ENCODE assay signal across 13 cellular contexts in the genomic region with DNA sequence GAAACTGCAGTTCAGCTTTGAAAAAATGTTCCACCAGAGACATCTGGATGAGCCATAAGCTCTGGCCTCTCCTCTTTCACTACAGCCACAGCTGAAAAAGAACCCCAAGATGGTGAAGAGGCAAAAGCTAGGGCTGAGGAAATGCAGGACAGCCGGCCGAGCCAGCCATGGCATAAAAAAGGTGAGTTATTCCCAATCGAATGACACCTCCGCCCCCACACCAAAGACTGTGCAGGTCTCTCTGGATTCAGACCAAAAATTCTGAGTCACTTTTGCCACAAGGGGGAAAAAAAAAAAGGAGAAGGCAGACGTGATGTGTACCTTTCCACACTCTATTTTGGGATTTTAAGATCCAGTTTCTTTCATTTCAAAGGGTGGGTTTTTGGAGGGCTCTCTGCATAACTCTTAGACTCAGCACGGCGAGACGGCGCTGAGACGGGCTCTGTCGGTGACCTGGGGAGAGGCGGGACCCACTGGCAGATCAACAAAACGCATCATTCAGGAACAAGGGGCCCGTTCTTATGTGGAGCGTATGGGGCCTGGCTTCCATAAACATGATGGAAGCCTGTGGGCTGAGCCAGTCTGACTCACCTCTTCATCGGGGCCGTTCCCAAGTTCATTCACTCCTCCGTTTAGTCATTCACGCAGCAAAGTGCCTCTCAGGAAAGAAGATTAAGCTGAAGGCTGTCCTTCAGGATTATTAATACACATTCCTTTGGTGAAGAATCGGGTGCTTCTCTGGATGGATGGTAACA. TPM values are rescaled to one million over a fixed set of nuclear protein-coding genes. Genes with fewer than 3 reads are reported as not detected.
DNase-seq lines count a peak whose midpoint lies in the region; FAIRE-seq and TF ChIP-seq lines count a peak whose summit lies in the region.
"Had no signal": no experiment of that assay in that cellular context is flagged by ENCODE, and none has a peak within 500 bp of the region (broad histone marks: within the 10 kb centered on the region; RNA-seq: fewer than 3 reads in every experiment).

No MANE protein-coding gene starts in this region.

- TF ChIP-seq CTCF in choroid plexus epithelial cell (conservative IDR thresholded peaks at IDR 0.05; ENCODE audit: low read depth, low read length), result no peak
- no peak for TF ChIP-seq CTCF in neural progenitor cell (IDR thresholded peaks at IDR 0.05)

- no peaks in the 10 kb centered on the region for H4K20me1 ChIP-seq in neural progenitor cell (ENCODE audit: low read depth)

- no peak overlapping the region for H3K27ac ChIP-seq in neural progenitor cell

- no peaks in the 10 kb centered on the region for H3K36me3 Mint-ChIP-seq in neural progenitor cell

- no peak overlapping the region for H3K4me3 Mint-ChIP-seq in neural progenitor cell
- H3K4me3 Mint-ChIP-seq: activated naive CD8-positive, alpha-beta T cell treated with anti-CD3 and anti-CD28 coated beads, Interleukin-2, amount 50 U/mL, for 24 hours had no signal

- in situ Hi-C loops in Caki2 (cut with HindIII; ENCODE audit: low pct_unique_long_range_greater_than_20kb, low sequenced_read_pairs), result no loop called here

- no peaks in the 10 kb centered on the region for H3F3A ChIP-seq in neural progenitor cell (ENCODE audit: low read depth)

- peak; percentile 90 for DNase-seq in Caki2 (ENCODE audit: low read depth)
- peak; percentile 89 for DNase-seq in NCI-H226
- peak; percentile 79 for DNase-seq in choroid plexus epithelial cell (ENCODE audit: low read depth)
- DNase-seq in neural progenitor cell (ENCODE audit: low spot score), result no peak
- DNase-seq in T-helper 1 cell, result no peak
- DNase-seq in NCI-H187 (lab: John Stamatoyannopoulos, UW), result no peak
- no peak for DNase-seq in NCI-H774 (lab: John Stamatoyannopoulos, UW)
- no peak for DNase-seq in GM19239 (ENCODE audit: insufficient read length, low spot score)
- DNase-seq: activated naive CD8-positive, alpha-beta T cell treated with anti-CD3 and anti-CD28 coated beads, Interleukin-2, amount 50 U/mL, for 24 hours; NCI-H2029 treated with DMSO at 0.1 percent for 48 hours; retina; stimulated activated naive CD8-positive, alpha-beta T cell treated with anti-CD3 and anti-CD28 coated beads, Interleukin-15, amount 100 ng/mL, for 72 hours had no signal

- H3K4me1 Mint-ChIP-seq in neural progenitor cell, result peaks cover 27% of the 10 kb centered on the region

- FAIRE-seq in GM19239 (lab: Jason Lieb, UNC), result no peak
- FAIRE-seq: G401.6 had no signal

- no peaks in the 10 kb centered on the region for H3K36me3 ChIP-seq in neural progenitor cell

- H3K27me3 Mint-ChIP-seq in neural progenitor cell (ENCODE audit: insufficient read depth, low read depth), result peaks cover 3% of the 10 kb centered on the region
- H3K27me3 Mint-ChIP-seq: activated naive CD8-positive, alpha-beta T cell treated with anti-CD3 and anti-CD28 coated beads, Interleukin-2, amount 50 U/mL, for 24 hours; stimulated activated naive CD8-positive, alpha-beta T cell treated with anti-CD3 and anti-CD28 coated beads, Interleukin-15, amount 100 ng/mL, for 72 hours had no signal

- H3K9me3 ChIP-seq in neural progenitor cell (ENCODE audit: low read depth), result no peaks in the 10 kb centered on the region

- H3K4me2 ChIP-seq in neural progenitor cell, result no peak overlapping the region

- no peaks in the 10 kb centered on the region for H3K9me3 Mint-ChIP-seq in neural progenitor cell
- H3K9me3 Mint-ChIP-seq: activated naive CD8-positive, alpha-beta T cell treated with anti-CD3 and anti-CD28 coated beads, Interleukin-2, amount 50 U/mL, for 24 hours had no signal

- no peak overlapping the region for H2AFZ ChIP-seq in neural progenitor cell (replicated peaks)

- peak overlapping the region; percentile 67 for H3K27ac Mint-ChIP-seq in neural progenitor cell

- peaks cover 8% of the 10 kb centered on the region for H3K4me1 ChIP-seq in neural progenitor cell

- no peaks in the 10 kb centered on the region for H3K79me2 ChIP-seq in neural progenitor cell (ENCODE audit: low read depth)

- H3K4me3 ChIP-seq in choroid plexus epithelial cell (ENCODE audit: low read depth, low read length) (peak overlapping the region; percentile 25), neural progenitor cell (no peak overlapping the region)

- no peak overlapping the region for H3K9ac ChIP-seq in neural progenitor cell

- H3K27me3 ChIP-seq in neural progenitor cell, result peaks cover 12% of the 10 kb centered on the region

RNA-seq across cellular contexts. Expression of gene NFATC2, which starts 54.8 kb away (rescaled TPM):
- 0.29 and 0.34 TPM in 2 replicates for total RNA-seq in Caki2 (2014; rRNA removed; shearing (Covaris generic); ENCODE audit: low replicate concordance)
- 0.19 and 0.25 TPM in 2 replicates for total RNA-seq in neural progenitor cell (ENCODE audit: low replicate concordance)

Comparison
In these comparisons a context has a peak if more than half of its experiments do, and no peak if none do; other contexts are left out.
1. DNase-seq: peak in Caki2 (single experiment), NCI-H226 (single experiment) and choroid plexus epithelial cell (single experiment); none in neural progenitor cell (single experiment), T-helper 1 cell (0 of 5), NCI-H187 (0 of 2), NCI-H774 (single experiment) and GM19239 (single experiment).